8 cellular contexts compared by ENCODE assay signal in the genomic region with DNA sequence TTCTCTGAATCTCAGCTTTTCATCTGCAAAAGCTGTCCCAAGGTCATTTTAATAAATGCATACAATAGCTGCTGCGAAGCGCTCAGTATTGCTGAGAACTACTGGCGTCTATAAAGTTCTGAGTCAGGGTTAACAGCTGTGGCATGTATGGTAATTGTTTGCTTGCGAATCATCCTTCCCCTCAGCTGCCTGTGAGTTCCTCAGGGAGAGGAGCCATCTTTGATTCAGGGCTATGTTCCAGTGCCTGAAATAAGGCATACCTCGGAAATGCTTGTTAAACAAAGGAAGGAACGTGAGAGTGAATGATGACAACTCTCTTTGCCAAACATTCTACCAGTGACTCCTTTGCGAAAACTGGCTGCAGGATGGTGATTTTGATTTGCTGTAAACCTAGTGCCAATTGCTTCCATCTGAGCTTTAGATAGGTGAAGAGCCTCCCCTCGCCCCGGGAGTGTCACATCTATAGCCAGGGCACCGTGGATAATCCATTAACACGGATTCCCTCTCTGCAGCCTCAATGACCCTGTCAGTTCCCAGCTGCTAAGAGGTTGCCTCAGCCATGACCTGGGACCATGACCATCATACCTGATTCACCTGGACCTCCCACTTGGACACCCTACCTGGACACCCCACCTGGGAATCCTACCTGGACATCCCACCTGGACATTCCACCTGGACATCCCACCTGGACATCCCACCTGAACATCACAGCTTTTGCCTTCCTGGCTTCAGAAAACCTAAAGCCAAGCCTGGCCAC. TPM values are rescaled to one million over a fixed set of nuclear protein-coding genes. Genes with fewer than 3 reads are reported as not detected.
DNase-seq lines count a peak whose midpoint lies in the region; ATAC-seq and TF ChIP-seq lines count a peak whose summit lies in the region.

No MANE protein-coding gene starts in this region.

- H3K27me3 ChIP-seq in hepatocyte (no peaks in the 10 kb centered on the region), upper lobe of left lung (no peaks in the 10 kb centered on the region)

- no peaks in the 10 kb centered on the region for H3K9me3 ChIP-seq in hepatocyte (ENCODE audit: low read depth)
- no peaks in the 10 kb centered on the region for H3K9me3 ChIP-seq in upper lobe of left lung

- no peaks in the 10 kb centered on the region for H4K20me1 ChIP-seq in hepatocyte (ENCODE audit: insufficient read depth, poor library complexity, severe bottlenecking)

- no peak for TF ChIP-seq POLR2A in upper lobe of left lung (IDR thresholded peaks at IDR 0.05)

- no peak overlapping the region for H2AFZ ChIP-seq in hepatocyte

- peak; percentile 1 for DNase-seq in activated naive CD4-positive, alpha-beta T cell treated with Interleukin-2 at 50 U/mL for 16 hours
- DNase-seq in activated naive CD4-positive, alpha-beta T cell treated with anti-CD3 and anti-CD28 coated beads, Interleukin-2, amount 50 U/mL, for 16 hours = no peak
- DNase-seq in activated CD8-positive, alpha-beta memory T cell treated with anti-CD3 and anti-CD28 coated beads for 24 hours = peak; percentile 48
- DNase-seq in hepatocyte (ENCODE audit: low spot score) = peak; percentile 70
- DNase-seq in upper lobe of left lung = peak in 1 of 2 donors; percentile 20
- no peak for DNase-seq in effector CD4-positive, alpha-beta T cell
- DNase-seq in DMS79 treated with DMSO at 0.1 percent for 48 hours (lab: John Stamatoyannopoulos, UW) = no peak
- DNase-seq in anterior cingulate cortex (lab: John Stamatoyannopoulos, UW) = no peak

- no peak for TF ChIP-seq EP300 in upper lobe of left lung (IDR thresholded peaks at IDR 0.05)

- H3K4me3 ChIP-seq in hepatocyte = no peak overlapping the region
- H3K4me3 ChIP-seq in upper lobe of left lung = no peak overlapping the region

- no peak overlapping the region for H3K4me2 ChIP-seq in hepatocyte

- TF ChIP-seq CTCF in hepatocyte (IDR thresholded peaks at IDR 0.05; ENCODE audit: poor library complexity) (no peak), upper lobe of left lung (IDR thresholded peaks at IDR 0.05) (no peak)

- no peak overlapping the region for H3K27ac ChIP-seq in hepatocyte
- H3K27ac ChIP-seq in upper lobe of left lung = no peak overlapping the region

- ATAC-seq in upper lobe of left lung (ENCODE audit: low FRiP score in 2 of 2) = peak; percentile 6 to 9

- WGBS in hepatocyte (ENCODE audit: low lambda C conversion rate, missing lambda C conversion rate) = 65% methylated on average over 11 of the region's 11 CpGs
- WGBS in upper lobe of left lung, 2 donors = 62 to 72% methylated on average over 11 of the region's 11 CpGs

- no peaks in the 10 kb centered on the region for H3K36me3 ChIP-seq in hepatocyte (replicated peaks; ENCODE audit: insufficient read depth, low read depth)
- no peaks in the 10 kb centered on the region for H3K36me3 ChIP-seq in upper lobe of left lung

- no peaks in the 10 kb centered on the region for H3K4me1 ChIP-seq in hepatocyte (ENCODE audit: insufficient read depth)
- no peaks in the 10 kb centered on the region for H3K4me1 ChIP-seq in upper lobe of left lung

- no peaks in the 10 kb centered on the region for H3K79me2 ChIP-seq in hepatocyte

- H3K9me2 ChIP-seq in hepatocyte (replicated peaks; ENCODE audit: insufficient read depth) = no peaks in the 10 kb centered on the region

RNA-seq across cellular contexts. Expression of gene GPRIN2, which starts 39.6 kb away (rescaled TPM):
- total RNA-seq in hepatocyte (13.0 and 23.4 TPM in 2 replicates), upper lobe of left lung (10 to 100 TPM; 39.8 to 91.0 (median 63.2) TPM)
- polyA plus RNA-seq in hepatocyte = 13.7 and 15.0 TPM in 2 replicates

RNA-seq across cellular contexts. Expression of gene NPY4R, which starts 51.1 kb away (rescaled TPM):
- 0.12 and 0.87 TPM in 2 replicates for total RNA-seq in hepatocyte
- 0.07 TPM in 1 of 2 replicates, not detected in the other for polyA plus RNA-seq in hepatocyte
- 1 to 10 TPM in 1 of 6 donors, under 1 TPM in 1, not detected in 4; 0.69 to 3.3 TPM for total RNA-seq in upper lobe of left lung

Comparison
In these comparisons a context has a peak if more than half of its experiments do, and no peak if none do; other contexts are left out.
1. DNase-seq: peak in activated naive CD4-positive, alpha-beta T cell treated with Interleukin-2 at 50 U/mL for 16 hours (single experiment), activated CD8-positive, alpha-beta memory T cell treated with anti-CD3 and anti-CD28 coated beads for 24 hours (single experiment) and hepatocyte (single experiment); none in activated naive CD4-positive, alpha-beta T cell treated with anti-CD3 and anti-CD28 coated beads, Interleukin-2, amount 50 U/mL, for 16 hours (single experiment), effector CD4-positive, alpha-beta T cell (single experiment), DMS79 treated with DMSO at 0.1 percent for 48 hours (single experiment) and anterior cingulate cortex (0 of 58).